8 cellular contexts compared by ENCODE assay signal in genomic region chr19:40750285-40751064, GRCh38. TPM values are rescaled to one million over a fixed set of nuclear protein-coding genes. Genes with fewer than 3 reads are reported as not detected.
DNase-seq lines count a peak whose midpoint lies in the region; TF ChIP-seq lines count a peak whose summit lies in the region.

A gene with protein sequence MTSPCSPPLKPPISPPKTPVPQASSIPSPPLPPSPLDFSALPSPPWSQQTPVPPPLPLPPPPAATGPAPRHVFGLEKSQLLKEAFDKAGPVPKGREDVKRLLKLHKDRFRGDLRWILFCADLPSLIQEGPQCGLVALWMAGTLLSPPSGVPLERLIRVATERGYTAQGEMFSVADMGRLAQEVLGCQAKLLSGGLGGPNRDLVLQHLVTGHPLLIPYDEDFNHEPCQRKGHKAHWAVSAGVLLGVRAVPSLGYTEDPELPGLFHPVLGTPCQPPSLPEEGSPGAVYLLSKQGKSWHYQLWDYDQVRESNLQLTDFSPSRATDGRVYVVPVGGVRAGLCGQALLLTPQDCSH (minus strand): TSS chr19:40750477. CDS start chr19:40749803, 674 bp downstream.

- peak; percentile 99 for DNase-seq in CMK (ENCODE audit: low read depth)
- DNase-seq in GM20000 (ENCODE audit: low spot score) = peak; percentile 97
- DNase-seq in HT-29 (ENCODE audit: low spot score) = peak; percentile 100
- DNase-seq in NOMO-1 (lab: John Stamatoyannopoulos, UW; ENCODE audit: unreplicated experiment in 2 of 2) = peak; percentile 99
- peak; percentile 98 to 99 for DNase-seq in activated CD8-positive, alpha-beta memory T cell treated with anti-CD3 and anti-CD28 coated beads for 4 hours (ENCODE audit: low read depth in 2 of 2)
- DNase-seq in effector memory CD4-positive, alpha-beta T cell = peak; percentile 99 to 100 (median 100)
- DNase-seq in medulla oblongata (ENCODE audit: extremely low spot score) = peak; percentile 100
- peak; percentile 99 for DNase-seq in stimulated activated CD8-positive, alpha-beta memory T cell treated with anti-CD3 and anti-CD28 coated beads, Interleukin-12 subunit alpha, Interleukin-12 subunit beta, amount 100 ng/mL, for 1 hour (ENCODE audit: low read depth)

- TF ChIP-seq CTCF in GM20000 (IDR thresholded peaks at IDR 0.05; ENCODE audit: extremely low read depth, missing control alignments) = no peak

- H3K27me3 ChIP-seq in effector memory CD4-positive, alpha-beta T cell (replicated peaks; ENCODE audit: control insufficient read depth, insufficient read depth, low read length, poor library complexity, severe bottlenecking) = no peaks in the 10 kb centered on the region

- no peaks in the 10 kb centered on the region for H3K9me3 ChIP-seq in effector memory CD4-positive, alpha-beta T cell (ENCODE audit: control insufficient read depth, low read length)

- H3K4me3 ChIP-seq in effector memory CD4-positive, alpha-beta T cell (ENCODE audit: insufficient read depth, low read depth, low read length, poor library complexity, severe bottlenecking) = peak within 1 kb of the TSS; percentile 76

- H3K36me3 ChIP-seq in effector memory CD4-positive, alpha-beta T cell (ENCODE audit: control insufficient read depth, insufficient read depth, low read length) = peaks cover 1% of the 10 kb centered on the region

- peak within 1 kb of the TSS; percentile 89 for H3K27ac ChIP-seq in effector memory CD4-positive, alpha-beta T cell (ENCODE audit: insufficient read depth, low read length, poor library complexity, severe bottlenecking)

- peaks cover 36% of the 10 kb centered on the region for H3K4me1 ChIP-seq in effector memory CD4-positive, alpha-beta T cell (ENCODE audit: control insufficient read depth, insufficient read depth, low read length, poor library complexity, severe bottlenecking)

RNA-seq across cellular contexts. Expression of the gene that starts here (rescaled TPM):
- 1.9 and 2.6 TPM in 2 replicates for total RNA-seq in HT-29 (2014; rRNA removed; shearing (Covaris generic))

Comparison
In these comparisons a context has a peak if more than half of its experiments do, and no peak if none do; other contexts are left out.
1. Peak in every context shown above with its lines: DNase-seq, H3K4me3 ChIP-seq and H3K27ac ChIP-seq.